Comparison of ENCODE assay signal across 8 cellular contexts in the genomic region with DNA sequence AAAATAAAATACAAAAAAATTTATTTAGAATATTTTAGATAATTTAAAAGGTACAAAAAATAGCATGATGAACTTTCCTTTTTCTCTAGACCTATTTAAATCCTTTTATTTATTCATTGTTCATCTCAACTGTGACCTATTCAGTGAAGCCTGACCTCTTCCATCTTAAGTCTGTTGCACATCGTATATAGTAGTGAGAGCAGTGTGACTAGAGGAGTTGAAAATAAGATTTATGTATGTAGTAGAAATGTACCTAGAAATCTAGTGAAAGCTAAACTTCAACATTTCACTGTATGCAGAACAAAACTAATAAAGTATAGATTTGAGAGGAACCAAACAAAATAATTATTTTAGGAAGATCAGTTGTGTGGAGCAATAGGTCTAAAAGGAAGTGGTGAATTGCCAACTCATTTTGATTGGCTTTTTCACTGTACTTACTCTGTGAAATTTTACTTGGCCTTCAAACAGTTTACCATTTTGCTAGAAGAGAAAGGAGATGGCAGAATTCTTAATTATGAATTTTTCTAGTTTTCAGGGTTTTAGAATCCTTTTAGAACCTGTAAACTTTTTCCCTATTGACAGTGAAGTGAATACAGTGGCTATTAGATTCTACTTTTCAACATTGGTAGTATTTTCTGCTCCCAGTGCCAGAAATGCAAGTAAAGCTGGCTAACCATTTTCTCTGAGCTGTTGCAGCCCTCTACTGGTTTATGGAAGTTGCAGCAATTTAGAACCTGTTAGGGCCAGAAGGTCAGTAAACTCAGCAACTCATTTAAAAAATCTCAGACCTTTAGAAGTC. TPM values are rescaled to one million over a fixed set of nuclear protein-coding genes. Genes with fewer than 3 reads are reported as not detected.
A peak's percentile ranks its signal among the peaks of the same experiment; 100 is the strongest.
DNase-seq lines count a peak whose midpoint lies in the region; ATAC-seq, FAIRE-seq and TF ChIP-seq lines count a peak whose summit lies in the region.

No MANE protein-coding gene starts in this region.

- ATAC-seq in GM18909 (IDR thresholded peaks at IDR 0.05; ENCODE audit: poor library complexity, unreplicated experiment) (peak; percentile 67), HG03342 (IDR thresholded peaks at IDR 0.05; ENCODE audit: unreplicated experiment) (no peak)

- H3K27me3 ChIP-seq in HUES48 (ENCODE audit: control insufficient read depth, insufficient read depth, low read length) (no peaks in the 10 kb centered on the region), PC-9 (ENCODE audit: insufficient read depth, low read depth) (no peaks in the 10 kb centered on the region)

- H3K27me3 Mint-ChIP-seq in stimulated activated naive CD8-positive, alpha-beta T cell treated with anti-CD3 and anti-CD28 coated beads, Interleukin-15, Interleukin-2, amounts not matched to agents 100 ng/mL and 50 ng/mL, for 24 hours: no peaks in the 10 kb centered on the region

- peaks cover 89% of the 10 kb centered on the region for H3K4me1 Mint-ChIP-seq in stimulated activated naive CD8-positive, alpha-beta T cell treated with anti-CD3 and anti-CD28 coated beads, Interleukin-15, Interleukin-2, amounts not matched to agents 100 ng/mL and 50 ng/mL, for 24 hours (ENCODE audit: low read depth)

- peak; percentile 76 for TF ChIP-seq CTCF in PC-9 (conservative IDR thresholded peaks at IDR 0.05)

- H3K27ac ChIP-seq in HUES48 (ENCODE audit: low read depth, low read length): peak overlapping the region; percentile 55
- peak overlapping the region; percentile 40 for H3K27ac ChIP-seq in PC-9

- DNase-seq in COR-L47 (lab: John Stamatoyannopoulos, UW) (peak; percentile 52), PC-9 (peak; percentile 29 to 48), T47D (ENCODE audit: low read depth in 1 of 2, low spot score in 1 of 2) (peak; percentile 22 to 70)

- H3K9me2 ChIP-seq in PC-9 (ENCODE audit: insufficient read depth): no peaks in the 10 kb centered on the region

- H3K9ac ChIP-seq in HUES48 (ENCODE audit: low read depth, low read length): no peak overlapping the region

- intact Hi-C loops in PC-9 (cut with micrococcal nuclease; ENCODE audit: unreplicated experiment): loop anchor here (1.0 to 2.0 kb wide), 3 partner anchors 74 to 493 kb away; no protein-coding TSS in a partner anchor

- in situ Hi-C loops in T47D (cut with HindIII; ENCODE audit: low pct_unique_long_range_greater_than_20kb, low sequenced_read_pairs): no loop called here

- peak; percentile 97 for FAIRE-seq in islet of Langerhans (lab: Jason Lieb, UNC)

- H3K79me2 ChIP-seq in PC-9 (ENCODE audit: low read depth): peaks cover 66% of the 10 kb centered on the region

- H3K36me3 ChIP-seq in HUES48 (ENCODE audit: control insufficient read depth, insufficient read depth, low read length) (no peaks in the 10 kb centered on the region), PC-9 (ENCODE audit: low read depth) (no peaks in the 10 kb centered on the region)

- H3K4me1 ChIP-seq in HUES48 (ENCODE audit: control insufficient read depth, insufficient read depth, low read length) (peaks cover 10% of the 10 kb centered on the region; the same call in 1 of the 2 replicates), PC-9 (replicated peaks; ENCODE audit: insufficient read depth) (peaks cover 6% of the 10 kb centered on the region; the same call in 1 of the 2 replicates)

- CTCF ChIA-PET in PC-9 (lab: Charles Lee): interaction anchor here (0.6 kb wide), 1 partner anchor 187 kb away, joined by 3 read pairs; a partner anchor contains a TSS

- POLR2A ChIA-PET in PC-9 (lab: Charles Lee; ENCODE audit: unreplicated experiment): no interaction called here

- H3K4me3 ChIP-seq in HUES48 (ENCODE audit: low read depth, low read length) (no peak overlapping the region), PC-9 (no peak overlapping the region)

- H3K9me3 ChIP-seq in HUES48 (ENCODE audit: control insufficient read depth, insufficient read depth, low read length): no peaks in the 10 kb centered on the region
- no peaks in the 10 kb centered on the region for H3K9me3 ChIP-seq in PC-9 (ENCODE audit: insufficient read depth, low read depth)

- H4K20me1 ChIP-seq in PC-9 (ENCODE audit: insufficient read depth): peaks cover 6% of the 10 kb centered on the region; the same call in 1 of the 2 replicates

- H3K4me3 Mint-ChIP-seq in stimulated activated naive CD8-positive, alpha-beta T cell treated with anti-CD3 and anti-CD28 coated beads, Interleukin-15, Interleukin-2, amounts not matched to agents 100 ng/mL and 50 ng/mL, for 24 hours: peak overlapping the region; percentile 53

- peak overlapping the region; percentile 87 for H3K27ac Mint-ChIP-seq in stimulated activated naive CD8-positive, alpha-beta T cell treated with anti-CD3 and anti-CD28 coated beads, Interleukin-15, Interleukin-2, amounts not matched to agents 100 ng/mL and 50 ng/mL, for 24 hours

- H3K36me3 Mint-ChIP-seq in stimulated activated naive CD8-positive, alpha-beta T cell treated with anti-CD3 and anti-CD28 coated beads, Interleukin-15, Interleukin-2, amounts not matched to agents 100 ng/mL and 50 ng/mL, for 24 hours (ENCODE audit: low read depth): peaks cover 9% of the 10 kb centered on the region

- no peak overlapping the region for H2AFZ ChIP-seq in PC-9

- H3F3A ChIP-seq in PC-9 (ENCODE audit: insufficient read depth, low read depth): no peaks in the 10 kb centered on the region; the same call in 1 of the 2 replicates

- H3K9me3 Mint-ChIP-seq in stimulated activated naive CD8-positive, alpha-beta T cell treated with anti-CD3 and anti-CD28 coated beads, Interleukin-15, Interleukin-2, amounts not matched to agents 100 ng/mL and 50 ng/mL, for 24 hours: no peaks in the 10 kb centered on the region

- 0 out of 2 replicates have a peak overlapping the region, but pooled peaks have one; percentile 4 for H3K4me2 ChIP-seq in PC-9

- BruUV-seq in PC-9 (replicated peaks; lab: Mats Ljungman, UMichigan): no TSS peak

RNA-seq across cellular contexts. Expression of a gene that starts 11.1 kb away (rescaled TPM):
- total RNA-seq in PC-9 (2021): 26.9 and 31.6 TPM in 2 replicates

RNA-seq across cellular contexts. Expression of a gene that starts 45.1 kb away (rescaled TPM):
- 182 and 215 TPM in 2 replicates for total RNA-seq in PC-9 (2021)
